Comparison of ENCODE assay signal across 7 cellular contexts in genomic region chr3:32577621-32578556, GRCh38. TPM values are rescaled to one million over a fixed set of nuclear protein-coding genes. Genes with fewer than 3 reads are reported as not detected.
DNase-seq lines count a peak whose midpoint lies in the region; ATAC-seq and TF ChIP-seq lines count a peak whose summit lies in the region.

No MANE protein-coding gene starts in this region.

- no peak for TF ChIP-seq EP300 in sigmoid colon (IDR thresholded peaks at IDR 0.05)

- TF ChIP-seq CTCF in GM12875 (IDR thresholded peaks at IDR 0.05; ENCODE audit: borderline replicate concordance, insufficient read depth, low read depth, low read length) (no peak), sigmoid colon (IDR thresholded peaks at IDR 0.05) (no peak)

- H3K9me3 ChIP-seq in adipocyte (ENCODE audit: control insufficient read depth, low read length), result no peaks in the 10 kb centered on the region
- H3K9me3 ChIP-seq in sigmoid colon, result no peaks in the 10 kb centered on the region

- DNase-seq in HT1080 (ENCODE audit: low read depth) (peak; percentile 17), adipocyte (ENCODE audit: low read depth) (peak; percentile 29), midbrain (lab: John Stamatoyannopoulos, UW) (peak; percentile 41), H4 (ENCODE audit: low spot score) (no peak), sigmoid colon (no peak)

- WGBS in sigmoid colon, 2 donors, result 45 to 67% methylated on average over 8 of the region's 8 CpGs

- peak overlapping the region in 1 of 4 donors; percentile 2 for H3K27ac ChIP-seq in sigmoid colon

- intact Hi-C loops in sigmoid colon (cut with DNase I), result loop anchor here (5.0 to 10.0 kb wide), 3 partner anchors 153 to 1137 kb away; partner anchors contain the start of genes CLASP2, GLB1 and TMPPE

- H3K27me3 ChIP-seq in adipocyte (replicated peaks; ENCODE audit: control insufficient read depth, insufficient read depth, low read length) (no peaks in the 10 kb centered on the region), sigmoid colon (no peaks in the 10 kb centered on the region)

- peak overlapping the region; percentile 33 for H3K4me3 ChIP-seq in GM12875 (ENCODE audit: low read depth, low read length)
- peak overlapping the region; percentile 76 for H3K4me3 ChIP-seq in adipocyte (ENCODE audit: low read length)
- H3K4me3 ChIP-seq in sigmoid colon, result no peak overlapping the region

- H3K4me1 ChIP-seq in adipocyte (ENCODE audit: control insufficient read depth, insufficient read depth, low read length) (peaks cover 7% of the 10 kb centered on the region), sigmoid colon (no peaks in the 10 kb centered on the region)

- no peak for TF ChIP-seq POLR2A in sigmoid colon (IDR thresholded peaks at IDR 0.05)

- no peaks in the 10 kb centered on the region for H3K36me3 ChIP-seq in adipocyte (ENCODE audit: control insufficient read depth, insufficient read depth, low read length, severe bottlenecking)
- H3K36me3 ChIP-seq in sigmoid colon, result no peaks in the 10 kb centered on the region

- peak overlapping the region; percentile 70 for H3K9ac ChIP-seq in adipocyte (ENCODE audit: low read length)

- peak; percentile 95 for ATAC-seq in GM21423 (IDR thresholded peaks at IDR 0.05; ENCODE audit: unreplicated experiment)

RNA-seq across cellular contexts. Expression of gene DYNC1LI1, which starts 7.2 kb away (rescaled TPM):
- total RNA-seq in HT1080 (2014; rRNA removed; shearing (Covaris generic)), result 49.1 and 54.9 TPM in 2 replicates
- polyA plus RNA-seq in HT1080 (2015; cell fraction: cytosol; rRNA removed), result 52.5 and 53.3 TPM in 2 replicates
- 67.6 and 74.4 TPM in 2 replicates for polyA plus RNA-seq in HT1080 (2015; cell fraction: nucleus; rRNA removed)
- 27.5 and 36.3 TPM in 2 replicates for total RNA-seq in H4 (2014; rRNA removed; shearing (Covaris generic))
- 10 to 100 TPM; 17.2 to 36.0 (median 29.5) TPM for total RNA-seq in sigmoid colon
- 10 to 100 TPM; 15.9 to 18.5 (median 16.2) TPM for polyA plus RNA-seq in sigmoid colon

Comparison
In these comparisons a context has a peak if more than half of its experiments do, and no peak if none do; other contexts are left out.
1. H3K4me3 ChIP-seq: peak in GM12875 (single experiment) and adipocyte (single experiment); none in sigmoid colon (0 of 4).
2. DNase-seq: peak in HT1080 (single experiment), adipocyte (single experiment) and midbrain (single experiment); none in H4 (single experiment) and sigmoid colon (single experiment).